In the genomic region with DNA sequence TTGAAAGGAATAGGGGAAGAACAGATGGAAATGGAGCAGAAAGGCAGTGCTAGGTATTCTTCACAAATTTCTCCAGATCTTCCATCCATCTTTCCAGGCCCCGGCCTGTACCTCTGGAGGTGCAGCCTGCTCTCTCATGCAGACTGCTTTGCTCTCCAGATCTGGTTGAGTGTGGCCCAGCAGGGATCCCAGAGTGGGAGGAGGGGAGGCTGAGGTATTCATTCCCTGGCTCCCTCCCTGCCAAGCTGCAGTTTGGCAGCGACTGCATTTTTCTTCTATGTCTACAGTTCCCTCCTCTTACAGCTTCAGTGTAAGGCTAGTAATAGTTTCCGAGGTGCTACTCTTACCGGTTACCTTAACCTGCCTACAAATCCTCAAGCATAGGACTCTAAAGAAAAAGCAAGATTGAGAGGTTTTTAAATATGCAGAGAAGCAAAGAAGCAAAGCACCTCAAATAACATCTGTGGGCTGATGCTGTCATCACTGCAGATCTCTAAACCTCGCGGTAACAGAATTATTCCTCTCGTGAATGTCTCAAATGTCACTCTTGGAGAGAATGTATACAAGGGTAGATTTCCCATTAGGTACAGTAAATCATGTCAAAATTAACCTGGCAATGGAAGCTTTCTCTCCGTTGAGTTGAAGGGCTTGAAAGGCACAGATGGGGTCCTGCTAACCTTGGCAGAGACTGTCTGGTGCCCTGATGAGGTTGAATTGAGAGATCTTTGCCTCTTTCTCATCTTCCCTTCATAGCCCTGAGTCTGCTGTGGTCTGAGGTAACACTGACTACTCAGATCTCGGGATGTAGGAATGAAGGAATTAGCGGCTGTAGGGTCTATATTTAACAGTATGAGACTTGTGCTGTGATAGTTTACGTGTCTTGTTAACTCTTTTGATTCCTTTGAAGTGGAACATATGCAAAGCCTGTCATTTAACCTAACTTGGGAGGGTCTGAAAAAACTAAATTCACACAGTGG, we compare ENCODE assay signal across 11 cellular contexts.
A peak's percentile ranks its signal among the peaks of the same experiment; 100 is the strongest.
DNase-seq lines count a peak whose midpoint lies in the region; ATAC-seq and TF ChIP-seq lines count a peak whose summit lies in the region.
"Had no signal": no experiment of that assay in that cellular context is flagged by ENCODE, and none has a peak within 500 bp of the region (broad histone marks: within the 10 kb centered on the region; RNA-seq: fewer than 3 reads in every experiment).

No MANE protein-coding gene starts in this region.

- CTCF ChIA-PET in SK-N-SH (lab: Yijun Ruan, JAX) = no interaction called here
- CTCF ChIA-PET in CD4-positive, alpha-beta T cell (lab: Charles Lee) = no interaction called here

- TF ChIP-seq RAD21 in SK-N-SH (IDR thresholded peaks at IDR 0.05; ENCODE audit: low read length) = no peak

- no peaks in the 10 kb centered on the region for H3K36me3 ChIP-seq in SK-N-SH (replicated peaks in 1 of 2; ENCODE audit: control insufficient read depth in 1 of 2, insufficient read depth in 2 of 2, low read length in 1 of 2)
- H3K36me3 ChIP-seq in upper lobe of right lung = no peaks in the 10 kb centered on the region
- no peaks in the 10 kb centered on the region for H3K36me3 ChIP-seq in uterus

- POLR2A ChIA-PET in SK-N-SH (lab: Yijun Ruan, JAX) = no interaction called here
- POLR2A ChIA-PET in CD4-positive, alpha-beta T cell (lab: Charles Lee) = no interaction called here

- H3K27me3 ChIP-seq in SK-N-SH (ENCODE audit: insufficient read depth) (no peaks in the 10 kb centered on the region), upper lobe of right lung (no peaks in the 10 kb centered on the region), uterus (no peaks in the 10 kb centered on the region)
- H3K27me3 ChIP-seq in CD4-positive, alpha-beta T cell (ENCODE audit: control insufficient read depth, insufficient read depth, low read length) = no peaks in the 10 kb centered on the region

- no peak overlapping the region for H2AFZ ChIP-seq in SK-N-SH (ENCODE audit: low read depth)

- H3K4me3 ChIP-seq in SK-N-SH (ENCODE audit: low read depth in 2 of 2, low read length in 1 of 2) (no peak overlapping the region), upper lobe of right lung (no peak overlapping the region), uterus (no peak overlapping the region)

- H3K27ac Mint-ChIP-seq in CD4-positive, alpha-beta T cell = no peak overlapping the region
- H3K27ac Mint-ChIP-seq: activated naive CD4-positive, alpha-beta T cell treated with anti-CD3 and anti-CD28 coated beads, Interleukin-2, amount 50 U/mL, for 72 hours had no signal

- WGBS in SK-N-SH (ENCODE audit: low lambda C conversion rate) = 86% methylated on average over 11 of the region's 11 CpGs

- H3F3A ChIP-seq in SK-N-SH (replicated peaks; ENCODE audit: insufficient read depth) = no peaks in the 10 kb centered on the region

- H3K27ac ChIP-seq in SK-N-SH (ENCODE audit: low read depth in 2 of 2, low read length in 1 of 2) (no peak overlapping the region), upper lobe of right lung (no peak overlapping the region), uterus (no peak overlapping the region)
- no peak overlapping the region for H3K27ac ChIP-seq in CD4-positive, alpha-beta T cell (ENCODE audit: low read depth, low read length)

- H3K9me3 ChIP-seq in SK-N-SH = no peaks in the 10 kb centered on the region
- no peaks in the 10 kb centered on the region for H3K9me3 ChIP-seq in upper lobe of right lung
- H3K9me3 ChIP-seq in uterus = no peaks in the 10 kb centered on the region
- H3K9me3 ChIP-seq in CD4-positive, alpha-beta T cell (ENCODE audit: control insufficient read depth, low read length) = no peaks in the 10 kb centered on the region

- TF ChIP-seq POLR2A in uterus (IDR thresholded peaks at IDR 0.05) = no peak

- H3K4me1 ChIP-seq in SK-N-SH (ENCODE audit: control insufficient read depth in 1 of 2, insufficient read depth in 2 of 2, low read depth in 1 of 2, low read length in 1 of 2) (no peaks in the 10 kb centered on the region; a peak in 1 of 4 replicates), upper lobe of right lung (no peaks in the 10 kb centered on the region), uterus (no peaks in the 10 kb centered on the region)

- no peaks in the 10 kb centered on the region for H3K36me3 Mint-ChIP-seq in CD4-positive, alpha-beta T cell (ENCODE audit: low read depth)
- H3K36me3 Mint-ChIP-seq: activated naive CD4-positive, alpha-beta T cell treated with anti-CD3 and anti-CD28 coated beads, Interleukin-2, amount 50 U/mL, for 72 hours had no signal

- no peak for TF ChIP-seq EP300 in SK-N-SH (IDR thresholded peaks at IDR 0.05; ENCODE audit: borderline replicate concordance in 1 of 2, low read depth in 1 of 2, low read length in 1 of 2)

- DNase-seq in SK-N-SH (no peak), astrocyte of the hippocampus (ENCODE audit: low read depth, low spot score) (peak; percentile 79), inferior parietal cortex (ENCODE audit: extremely low spot score) (peak; percentile 28), upper lobe of right lung (no peak), uterus (no peak)
- DNase-seq in CD4-positive, alpha-beta T cell = no peak
- DNase-seq: activated CD4-positive, alpha-beta T cell treated with anti-CD3 and anti-CD28 coated beads, Interleukin-2, amount 50 U/mL, for 48 hours had no signal

- H3K27me3 Mint-ChIP-seq in CD4-positive, alpha-beta T cell = no peaks in the 10 kb centered on the region

- intact Hi-C loops in upper lobe of right lung (cut with DNase I) = no loop called here
- intact Hi-C loops in uterus (cut with DNase I; ENCODE audit: low total_unique reads) = no loop called here
- intact Hi-C loops in CD4-positive, alpha-beta T cell (cut with DNase I, micrococcal nuclease) = no loop called here

- no peaks in the 10 kb centered on the region for H3K9me2 ChIP-seq in SK-N-SH

- ATAC-seq in SK-N-SH treated with all-trans-retinoic acid at 6 μM for 48 hours (peak; percentile 79), upper lobe of right lung (peak; percentile 64), HG02970 (IDR thresholded peaks at IDR 0.05; ENCODE audit: low FRiP score, unreplicated experiment) (no peak)
- ATAC-seq in CD4-positive, alpha-beta T cell (ENCODE audit: poor library complexity) = no peak
- ATAC-seq: activated naive CD4-positive, alpha-beta T cell treated with anti-CD3 and anti-CD28 coated beads, Interleukin-2, amount 50 U/mL, for 72 hours; left lobe of liver had no signal

- TF ChIP-seq CTCF in SK-N-SH (IDR thresholded peaks at IDR 0.05) = no peak
- TF ChIP-seq CTCF in upper lobe of right lung (IDR thresholded peaks at IDR 0.05) = no peak
- no peak for TF ChIP-seq CTCF in uterus (IDR thresholded peaks at IDR 0.05)
- no peak for TF ChIP-seq CTCF in CD4-positive, alpha-beta T cell (IDR thresholded peaks at IDR 0.05)

- no peaks in the 10 kb centered on the region for H3K79me2 ChIP-seq in SK-N-SH (ENCODE audit: insufficient read depth)

- H3K4me1 Mint-ChIP-seq in CD4-positive, alpha-beta T cell (ENCODE audit: low read depth) = no peaks in the 10 kb centered on the region

- no peaks in the 10 kb centered on the region for H4K20me1 ChIP-seq in SK-N-SH (ENCODE audit: insufficient read depth)

- no peak overlapping the region for H3K4me3 Mint-ChIP-seq in CD4-positive, alpha-beta T cell

- H3K9me3 Mint-ChIP-seq in CD4-positive, alpha-beta T cell = no peaks in the 10 kb centered on the region
- H3K9me3 Mint-ChIP-seq: activated naive CD4-positive, alpha-beta T cell treated with anti-CD3 and anti-CD28 coated beads, Interleukin-2, amount 50 U/mL, for 72 hours had no signal

- H3K4me2 ChIP-seq in SK-N-SH = no peak overlapping the region

- no peak overlapping the region for H3K9ac ChIP-seq in SK-N-SH

TF ChIP-seq in SK-N-SH treated with all-trans-retinoic acid at 6 μM for 48 hours, 23 proteins besides CTCF, POLR2A, EP300 and RAD21 (continues in another document):
- TF ChIP-seq ESRRG (CRISPR knock-in tag; IDR thresholded peaks at IDR 0.05) (no peak), CREB5 (CRISPR knock-in tag; IDR thresholded peaks at IDR 0.05; ENCODE audit: low read depth) (no peak), ZNF70 (CRISPR knock-in tag; IDR thresholded peaks at IDR 0.05) (no peak), RARB (CRISPR knock-in tag; IDR thresholded peaks at IDR 0.05) (no peak)

TF ChIP-seq in SK-N-SH, 30 proteins besides CTCF, POLR2A, EP300 and RAD21:
- no peak for TF ChIP-seq TAF1 (IDR thresholded peaks at IDR 0.05; ENCODE audit: borderline replicate concordance, low read depth, low read length)

Comparison
In these comparisons a context has a peak if more than half of its experiments do, and no peak if none do; other contexts are left out.
1. ATAC-seq: peak in SK-N-SH treated with all-trans-retinoic acid at 6 μM for 48 hours (single experiment) and upper lobe of right lung (single experiment); none in HG02970 (single experiment) and CD4-positive, alpha-beta T cell (single experiment).
2. DNase-seq: peak in astrocyte of the hippocampus (single experiment) and inferior parietal cortex (single experiment); none in SK-N-SH (single experiment), upper lobe of right lung (single experiment), uterus (0 of 2) and CD4-positive, alpha-beta T cell (0 of 10).